In the genomic region with DNA sequence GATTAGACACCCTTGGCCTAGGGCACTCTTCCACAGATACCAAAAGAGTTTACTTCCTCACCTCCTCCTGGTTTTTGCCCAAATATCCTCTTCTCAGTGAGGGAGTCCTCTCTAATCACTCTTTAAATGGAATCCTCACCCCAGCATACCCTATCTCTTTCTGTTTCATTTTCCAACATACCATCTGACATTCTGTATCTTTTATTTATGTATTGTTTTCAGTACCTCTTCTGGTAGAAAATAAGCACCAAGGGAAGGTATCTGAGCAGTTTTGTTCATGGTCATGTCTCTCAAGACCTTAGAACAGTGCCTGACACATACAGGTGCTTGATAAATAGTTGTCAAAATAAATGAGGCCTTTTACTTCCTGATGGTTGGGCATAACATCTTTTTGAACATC, we compare ENCODE assay signal across 9 cellular contexts. TPM values are rescaled to one million over a fixed set of nuclear protein-coding genes. Genes with fewer than 3 reads are reported as not detected.
DNase-seq lines count a peak whose midpoint lies in the region; ATAC-seq and TF ChIP-seq lines count a peak whose summit lies in the region.
"Had no signal": no experiment of that assay in that cellular context is flagged by ENCODE, and none has a peak within 500 bp of the region (broad histone marks: within the 10 kb centered on the region; RNA-seq: fewer than 3 reads in every experiment).

No MANE protein-coding gene starts in this region.

- H3K4me3 ChIP-seq in subcutaneous abdominal adipose tissue (ENCODE audit: low read depth in 1 of 5, low read length in 5 of 5) (no peak overlapping the region), left ventricle myocardium inferior (no peak overlapping the region), suprapubic skin (no peak overlapping the region)

- H3K9ac ChIP-seq in subcutaneous abdominal adipose tissue (ENCODE audit: low read length in 5 of 5) = no peak overlapping the region

- H3K4me1 Mint-ChIP-seq in activated naive CD4-positive, alpha-beta T cell treated with anti-CD3 and anti-CD28 coated beads, Interleukin-2, amount 50 U/mL, for 24 hours = peaks cover 23% of the 10 kb centered on the region

- H3K36me3 Mint-ChIP-seq in activated naive CD4-positive, alpha-beta T cell treated with anti-CD3 and anti-CD28 coated beads, Interleukin-2, amount 50 U/mL, for 24 hours = peaks cover 2% of the 10 kb centered on the region

- no peak for TF ChIP-seq CTCF in left ventricle myocardium inferior (IDR thresholded peaks at IDR 0.05; ENCODE audit: borderline replicate concordance)
- no peak for TF ChIP-seq CTCF in suprapubic skin (IDR thresholded peaks at IDR 0.05)

- TF ChIP-seq EP300 in suprapubic skin (IDR thresholded peaks at IDR 0.05) = no peak

- TF ChIP-seq POLR2A in suprapubic skin (IDR thresholded peaks at IDR 0.05) = no peak

- no peaks in the 10 kb centered on the region for H3K27me3 Mint-ChIP-seq in activated naive CD4-positive, alpha-beta T cell treated with anti-CD3 and anti-CD28 coated beads, Interleukin-2, amount 50 U/mL, for 24 hours

- H3K27me3 ChIP-seq in subcutaneous abdominal adipose tissue (ENCODE audit: control insufficient read depth in 5 of 5, insufficient read depth in 4 of 5, low read length in 5 of 5) = no peaks in the 10 kb centered on the region
- no peaks in the 10 kb centered on the region for H3K27me3 ChIP-seq in left ventricle myocardium inferior (ENCODE audit: low read depth)
- H3K27me3 ChIP-seq in suprapubic skin = no peaks in the 10 kb centered on the region

- no peak for DNase-seq in activated naive CD4-positive, alpha-beta T cell treated with Interleukin-2 at 50 U/mL for 16 hours
- DNase-seq in kidney glomerular epithelial cell (lab: John Stamatoyannopoulos, UW) (no peak), left ventricle myocardium inferior (no peak), suprapubic skin (ENCODE audit: low spot score in 2 of 2) (no peak)

- H3K27ac ChIP-seq in subcutaneous abdominal adipose tissue (ENCODE audit: low read depth, low read length) (peak overlapping the region; percentile 91), left ventricle myocardium inferior (replicated peaks) (no peak overlapping the region), suprapubic skin (no peak overlapping the region)

- H3K9me3 ChIP-seq in subcutaneous abdominal adipose tissue (ENCODE audit: control insufficient read depth in 5 of 5, low read length in 5 of 5) (peaks cover 0 to 4% (median 0%) of the 10 kb centered on the region in 5 donors), left ventricle myocardium inferior (replicated peaks) (peaks cover 4% of the 10 kb centered on the region), suprapubic skin (no peaks in the 10 kb centered on the region)

- H3K4me3 Mint-ChIP-seq in activated naive CD4-positive, alpha-beta T cell treated with anti-CD3 and anti-CD28 coated beads, Interleukin-2, amount 50 U/mL, for 24 hours = peak overlapping the region; percentile 11

- H3K4me1 ChIP-seq in subcutaneous abdominal adipose tissue (ENCODE audit: control insufficient read depth in 5 of 5, insufficient read depth in 5 of 5, low read length in 5 of 5) (peaks cover 0 to 27% (median 15%) of the 10 kb centered on the region in 5 donors), left ventricle myocardium inferior (no peaks in the 10 kb centered on the region), suprapubic skin (no peaks in the 10 kb centered on the region)

- peak; percentile 65 for ATAC-seq in HG02610 (IDR thresholded peaks at IDR 0.05; ENCODE audit: unreplicated experiment)
- ATAC-seq in HG03469 (IDR thresholded peaks at IDR 0.05; ENCODE audit: unreplicated experiment) = peak; percentile 38

- H3K9me3 Mint-ChIP-seq in activated naive CD4-positive, alpha-beta T cell treated with anti-CD3 and anti-CD28 coated beads, Interleukin-2, amount 50 U/mL, for 24 hours = no peaks in the 10 kb centered on the region

- intact Hi-C loops in left ventricle myocardium inferior (cut with micrococcal nuclease) = no loop called here

- peak overlapping the region; percentile 76 for H3K27ac Mint-ChIP-seq in activated naive CD4-positive, alpha-beta T cell treated with anti-CD3 and anti-CD28 coated beads, Interleukin-2, amount 50 U/mL, for 24 hours

- H3K36me3 ChIP-seq in subcutaneous abdominal adipose tissue (ENCODE audit: control insufficient read depth in 5 of 5, insufficient read depth in 5 of 5, low read length in 5 of 5) = no peaks in the 10 kb centered on the region
- no peaks in the 10 kb centered on the region for H3K36me3 ChIP-seq in left ventricle myocardium inferior
- no peaks in the 10 kb centered on the region for H3K36me3 ChIP-seq in suprapubic skin

RNA-seq across cellular contexts. Expression of gene KIAA0408, which starts 55.1 kb away (rescaled TPM):
- total RNA-seq in left ventricle myocardium inferior (2.2 TPM), suprapubic skin (1 to 10 TPM in 3 of 4 donors, not detected in 1; 1.4 to 2.7 (median 1.7) TPM)
- total RNA-seq: lung microvascular endothelial cell had no signal
